8 cellular contexts compared by ENCODE assay signal in the genomic region with DNA sequence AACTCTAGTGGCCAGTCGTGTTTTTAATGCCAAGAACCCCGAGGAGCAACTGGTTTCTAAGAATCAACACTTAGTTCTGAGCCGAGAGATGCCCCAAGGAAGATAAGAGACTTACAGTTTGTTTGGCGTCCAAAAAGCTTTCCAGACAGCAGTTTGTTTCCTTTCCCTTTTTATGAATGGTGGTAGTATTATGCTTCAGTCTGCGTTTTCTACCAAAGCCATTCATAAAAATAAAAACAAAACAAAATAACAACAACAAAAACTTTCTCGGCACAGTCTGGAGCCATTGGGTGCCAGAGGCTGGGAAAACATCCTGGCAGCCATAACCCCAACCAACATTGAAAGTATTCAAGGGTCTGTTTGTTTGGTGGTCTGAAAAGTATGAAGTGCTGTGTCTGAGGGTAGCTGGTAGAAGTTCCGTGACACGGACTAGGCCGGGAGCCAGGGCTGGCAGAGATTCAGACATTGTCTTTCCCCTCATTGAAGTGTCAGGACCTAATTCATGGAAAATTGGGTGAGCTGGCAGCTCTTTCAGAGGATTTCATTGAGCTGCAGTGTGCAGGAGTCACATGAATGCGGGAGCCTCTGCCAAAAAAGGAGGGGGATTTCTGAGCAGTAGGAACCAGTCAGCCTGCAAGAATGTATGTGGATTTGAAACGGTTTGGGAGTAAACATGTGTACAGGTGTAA.
DNase-seq lines count a peak whose midpoint lies in the region; ATAC-seq and TF ChIP-seq lines count a peak whose summit lies in the region.

No MANE protein-coding gene starts in this region.

- TF ChIP-seq CTCF in gastroesophageal sphincter (IDR thresholded peaks at IDR 0.05), result no peak

- H3K36me3 Mint-ChIP-seq in activated CD4-positive, alpha-beta memory T cell treated with anti-CD3 and anti-CD28 coated beads, Interleukin-2, amount 10 ng/mL, durations not matched to agents 7 days and 5 days (ENCODE audit: low read depth), result no peaks in the 10 kb centered on the region

- H3K27me3 ChIP-seq in gastroesophageal sphincter, result peaks cover 8% of the 10 kb centered on the region

- CTCF ChIA-PET in activated CD4-positive, alpha-beta memory T cell treated with anti-CD3 and anti-CD28 coated beads, Interleukin-2, amount 10 ng/mL, durations not matched to agents 7 days and 5 days (lab: Charles Lee), result no interaction called here

- H3K4me3 Mint-ChIP-seq in activated CD4-positive, alpha-beta memory T cell treated with anti-CD3 and anti-CD28 coated beads, Interleukin-2, amount 10 ng/mL, durations not matched to agents 7 days and 5 days, result no peak overlapping the region

- H3K27ac ChIP-seq in gastroesophageal sphincter, result no peak overlapping the region

- no peaks in the 10 kb centered on the region for H3K9me3 Mint-ChIP-seq in activated CD4-positive, alpha-beta memory T cell treated with anti-CD3 and anti-CD28 coated beads, Interleukin-2, amount 10 ng/mL, durations not matched to agents 7 days and 5 days

- no peak overlapping the region for H3K27ac Mint-ChIP-seq in activated CD4-positive, alpha-beta memory T cell treated with anti-CD3 and anti-CD28 coated beads, Interleukin-2, amount 10 ng/mL, durations not matched to agents 7 days and 5 days

- 4 to 13% methylated on average over 11 of the region's 11 CpGs for WGBS in gastroesophageal sphincter (ENCODE audit: low coverage in 1 of 2), 2 donors

- no peaks in the 10 kb centered on the region for H3K9me3 ChIP-seq in gastroesophageal sphincter

- in situ Hi-C loops in SK-MEL-5 (cut with HindIII; ENCODE audit: low pct_unique_long_range_greater_than_20kb, low sequenced_read_pairs), result no loop called here

- peak; percentile 95 for DNase-seq in EH (ENCODE audit: low read depth)
- peak; percentile 98 for DNase-seq in SK-MEL-5 (ENCODE audit: low read depth, low spot score)
- DNase-seq in pons (ENCODE audit: low spot score), result peak; percentile 68
- DNase-seq in NCI-H2107 (lab: John Stamatoyannopoulos, UW), result no peak
- no peak for DNase-seq in activated effector memory CD4-positive, alpha-beta T cell treated with Interleukin-2 at 50 U/mL for 16 hours
- no peak for DNase-seq in activated CD4-positive, alpha-beta memory T cell treated with anti-CD3 and anti-CD28 coated beads, Interleukin-2, amount 10 ng/mL, durations not matched to agents 7 days and 5 days
- no peak for DNase-seq in effector CD4-positive, alpha-beta T cell

- no peak for TF ChIP-seq POLR2A in gastroesophageal sphincter (IDR thresholded peaks at IDR 0.05)

- no peak overlapping the region for H3K4me3 ChIP-seq in gastroesophageal sphincter

- POLR2A ChIA-PET in activated CD4-positive, alpha-beta memory T cell treated with anti-CD3 and anti-CD28 coated beads, Interleukin-2, amount 10 ng/mL, durations not matched to agents 7 days and 5 days (lab: Charles Lee), result no interaction called here

- H3K27me3 Mint-ChIP-seq in activated CD4-positive, alpha-beta memory T cell treated with anti-CD3 and anti-CD28 coated beads, Interleukin-2, amount 10 ng/mL, durations not matched to agents 7 days and 5 days, result peaks cover 8% of the 10 kb centered on the region

- H3K4me1 Mint-ChIP-seq in activated CD4-positive, alpha-beta memory T cell treated with anti-CD3 and anti-CD28 coated beads, Interleukin-2, amount 10 ng/mL, durations not matched to agents 7 days and 5 days, result no peaks in the 10 kb centered on the region

- H3K36me3 ChIP-seq in gastroesophageal sphincter, result no peaks in the 10 kb centered on the region

- TF ChIP-seq EP300 in gastroesophageal sphincter (IDR thresholded peaks at IDR 0.05), result no peak

- H3K4me1 ChIP-seq in gastroesophageal sphincter, result peaks cover 0 to 14% (median 4%) of the 10 kb centered on the region in 3 donors

- ATAC-seq in gastroesophageal sphincter, result peak; percentile 58

Comparison
In these comparisons a context has a peak if more than half of its experiments do, and no peak if none do; other contexts are left out.
1. DNase-seq: peak in EH (single experiment), SK-MEL-5 (single experiment) and pons (single experiment); none in NCI-H2107 (single experiment), activated effector memory CD4-positive, alpha-beta T cell treated with Interleukin-2 at 50 U/mL for 16 hours (single experiment), activated CD4-positive, alpha-beta memory T cell treated with anti-CD3 and anti-CD28 coated beads, Interleukin-2, amount 10 ng/mL, durations not matched to agents 7 days and 5 days (single experiment) and effector CD4-positive, alpha-beta T cell (single experiment).